1 cellular context compared by ENCODE assay signal in the genomic region with DNA sequence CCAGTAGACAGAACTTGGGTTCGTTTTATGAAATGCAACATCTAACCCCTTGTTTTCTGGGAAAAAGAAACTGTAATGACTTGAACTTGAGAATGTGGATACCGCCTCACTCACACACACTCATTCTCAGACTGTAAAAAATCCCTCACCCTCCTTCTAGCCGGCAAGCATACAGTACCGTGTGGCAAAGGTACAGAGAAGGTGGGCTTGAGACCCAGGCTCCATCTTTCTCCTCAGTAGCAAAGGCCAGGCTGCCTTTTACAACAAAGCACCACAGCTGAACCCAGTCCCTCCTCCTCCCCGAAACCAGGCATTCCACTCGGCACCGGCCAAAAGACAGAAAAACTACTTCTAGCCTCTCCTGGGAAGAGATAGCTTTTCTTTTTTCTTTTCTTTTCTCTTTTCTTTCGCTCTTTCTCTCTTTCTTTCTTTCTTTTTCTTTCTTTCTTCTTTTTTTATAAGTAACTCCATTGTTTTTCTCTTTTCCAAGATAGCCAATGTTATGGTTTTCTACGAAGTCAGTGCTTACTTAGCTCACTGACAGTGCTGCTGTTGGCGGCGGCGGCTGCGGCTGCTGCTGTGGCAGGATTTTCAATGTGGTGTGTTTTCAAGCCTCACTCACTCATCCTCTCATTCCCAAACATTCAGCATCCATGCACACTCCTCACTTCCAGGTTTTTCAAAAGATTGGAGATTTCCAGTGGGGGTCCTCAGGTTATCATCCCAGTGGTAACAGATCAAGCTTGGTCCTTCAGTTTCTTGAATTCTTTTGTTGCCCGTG.
TF ChIP-seq lines count a peak whose summit lies in the region.

No MANE protein-coding gene starts in this region.

TF ChIP-seq in H1, 55 proteins besides CTCF, POLR2A, EP300 and RAD21:
- 0 out of 2 replicates have a peak, but pooled peaks have one; percentile 32 for TF ChIP-seq TAF1 (IDR thresholded peaks at IDR 0.05; ENCODE audit: low read depth, low read length)
TF ChIP-seq in H1: peak in this region for 1; not testable (repeated sequence) for 54.
